In genomic region chr21:28960245-28960644, GRCh38 we compare ENCODE assay signal across 26 cellular contexts. TPM values are rescaled to one million over a fixed set of nuclear protein-coding genes. Genes with fewer than 3 reads are reported as not detected.
A peak's percentile ranks its signal among the peaks of the same experiment; 100 is the strongest.
DNase-seq lines count a peak whose midpoint lies in the region; ATAC-seq, FAIRE-seq and TF ChIP-seq lines count a peak whose summit lies in the region.
"Had no signal": no experiment of that assay in that cellular context is flagged by ENCODE, and none has a peak within 500 bp of the region (broad histone marks: within the 10 kb centered on the region; RNA-seq: fewer than 3 reads in every experiment).

No MANE protein-coding gene starts in this region.

- H3K4me1 ChIP-seq in K562 (replicated peaks in 1 of 2; ENCODE audit: control insufficient read depth in 2 of 2, insufficient read depth in 2 of 2, low read length in 2 of 2), result no peaks in the 10 kb centered on the region
- peaks cover 6% of the 10 kb centered on the region for H3K4me1 ChIP-seq in smooth muscle cell (ENCODE audit: low read depth)
- H3K4me1 ChIP-seq: SJCRH30 had no signal

- no peak for FAIRE-seq in K562 (lab: Jason Lieb, UNC)
- FAIRE-seq: GM12892, H1 had no signal

- H2AFZ ChIP-seq in K562 (ENCODE audit: low read depth, low read length) (no peak overlapping the region), smooth muscle cell (ENCODE audit: low read depth) (no peak overlapping the region)

- no peaks in the 10 kb centered on the region for H3K27me3 ChIP-seq in K562 (ENCODE audit: control insufficient read depth in 2 of 2, insufficient read depth in 2 of 2, low read length in 2 of 2)
- H3K27me3 ChIP-seq in smooth muscle cell (ENCODE audit: low read depth), result no peaks in the 10 kb centered on the region
- H3K27me3 ChIP-seq: SJCRH30 had no signal

- H3K27ac Mint-ChIP-seq in activated CD4-positive, alpha-beta memory T cell treated with anti-CD3 and anti-CD28 coated beads for 36 hours, result peak overlapping the region; percentile 24
- H3K27ac Mint-ChIP-seq in activated CD4-positive, alpha-beta memory T cell treated with anti-CD3 and anti-CD28 coated beads, Interleukin-2, amount 10 ng/mL, durations not matched to agents 7 days and 5 days, result no peak overlapping the region
- peak overlapping the region; percentile 90 for H3K27ac Mint-ChIP-seq in HFFc6

- CTCF ChIA-PET in activated CD4-positive, alpha-beta memory T cell treated with anti-CD3 and anti-CD28 coated beads for 36 hours (lab: Charles Lee), result interaction anchor here (0.6 to 1.5 kb wide), 3 partner anchors 10 to 332 kb away, joined by 3 read pairs; no protein-coding TSS in a partner anchor
- CTCF ChIA-PET in activated CD4-positive, alpha-beta memory T cell treated with anti-CD3 and anti-CD28 coated beads, Interleukin-2, amount 10 ng/mL, durations not matched to agents 7 days and 5 days (lab: Charles Lee), result no interaction called here
- CTCF ChIA-PET in K562 (lab: Yijun Ruan, JAX; ENCODE audit: low intra/inter-chr PET ratio), result no interaction called here

- POLR2A ChIA-PET in activated CD4-positive, alpha-beta memory T cell treated with anti-CD3 and anti-CD28 coated beads for 36 hours (lab: Charles Lee), result no interaction called here
- POLR2A ChIA-PET in activated CD4-positive, alpha-beta memory T cell treated with anti-CD3 and anti-CD28 coated beads, Interleukin-2, amount 10 ng/mL, durations not matched to agents 7 days and 5 days (lab: Charles Lee), result interaction anchor here (0.7 to 1.9 kb wide), 2 partner anchors 9 to 32 kb away, joined by 3 to 5 read pairs; partner anchors contain the start of gene LTN1
- POLR2A ChIA-PET in K562 (lab: Yijun Ruan, JAX), result interaction anchor here (1.4 kb wide), 1 partner anchor 9 kb away, joined by 3 read pairs; no protein-coding TSS in a partner anchor

- no peaks in the 10 kb centered on the region for H3K27me3 Mint-ChIP-seq in activated CD4-positive, alpha-beta memory T cell treated with anti-CD3 and anti-CD28 coated beads for 36 hours
- H3K27me3 Mint-ChIP-seq in activated CD4-positive, alpha-beta memory T cell treated with anti-CD3 and anti-CD28 coated beads, Interleukin-2, amount 10 ng/mL, durations not matched to agents 7 days and 5 days, result no peaks in the 10 kb centered on the region
- H3K27me3 Mint-ChIP-seq in HFFc6 (ENCODE audit: insufficient read depth), result no peaks in the 10 kb centered on the region; the same call in 1 of the 2 replicates
- H3K27me3 Mint-ChIP-seq: CD4-positive, CD25-positive, alpha-beta regulatory T cell had no signal

- H3K9me1 ChIP-seq in K562 (ENCODE audit: control insufficient read depth, insufficient read depth, low read length), result no peaks in the 10 kb centered on the region

- TF ChIP-seq CTCF in HFFc6 (IDR thresholded peaks at IDR 0.05) (no peak), K562 (IDR thresholded peaks at IDR 0.05 in 2 of 3, conservative IDR thresholded peaks at IDR 0.05 in 1 of 3; ENCODE audit: insufficient read depth in 2 of 3, low read depth in 1 of 3, low read length in 3 of 3) (no peak), smooth muscle cell (IDR thresholded peaks at IDR 0.05; ENCODE audit: borderline replicate concordance, insufficient read depth, poor library complexity, severe bottlenecking) (no peak)

- no peak; the same call in 2 of the 3 replicates for ATAC-seq in K562
- ATAC-seq in HG03039 (IDR thresholded peaks at IDR 0.05; ENCODE audit: unreplicated experiment), result no peak

- peaks cover 8% of the 10 kb centered on the region for H3K4me1 Mint-ChIP-seq in activated CD4-positive, alpha-beta memory T cell treated with anti-CD3 and anti-CD28 coated beads for 36 hours (ENCODE audit: low read depth)
- peaks cover 2% of the 10 kb centered on the region for H3K4me1 Mint-ChIP-seq in activated CD4-positive, alpha-beta memory T cell treated with anti-CD3 and anti-CD28 coated beads, Interleukin-2, amount 10 ng/mL, durations not matched to agents 7 days and 5 days
- H3K4me1 Mint-ChIP-seq in HFFc6 (ENCODE audit: low read depth), result peaks cover 29% of the 10 kb centered on the region

- H3K9me3 ChIP-seq in K562 (replicated peaks; ENCODE audit: control insufficient read depth, insufficient read depth, low read depth, low read length) (no peaks in the 10 kb centered on the region), smooth muscle cell (replicated peaks; ENCODE audit: low read depth) (no peaks in the 10 kb centered on the region)
- H3K9me3 ChIP-seq: SJCRH30 had no signal

- intact Hi-C loops in activated CD4-positive, alpha-beta memory T cell treated with anti-CD3 and anti-CD28 coated beads for 36 hours (cut with micrococcal nuclease), result no loop called here
- intact Hi-C loops in K562 (cut with micrococcal nuclease), result no loop called here

- H3K4me2 ChIP-seq in K562 (ENCODE audit: insufficient read depth, low read length) (no peak overlapping the region), smooth muscle cell (peak overlapping the region; percentile 60)

- 83% methylated on average over 1 of the region's 1 CpG for WGBS in K562 (ENCODE audit: insufficient coverage, low coverage, missing lambda C conversion rate)
- WGBS in smooth muscle cell (ENCODE audit: low lambda C conversion rate), result 100% methylated on average over 1 of the region's 1 CpG

- BruUV-seq in K562 (replicated peaks; lab: Mats Ljungman, UMichigan), result no TSS peak

- no peak for TF ChIP-seq POLR2A in K562 (conservative IDR thresholded peaks at IDR 0.05)

- H3K4me3 Mint-ChIP-seq in activated CD4-positive, alpha-beta memory T cell treated with anti-CD3 and anti-CD28 coated beads for 36 hours, result no peak overlapping the region
- H3K4me3 Mint-ChIP-seq in activated CD4-positive, alpha-beta memory T cell treated with anti-CD3 and anti-CD28 coated beads, Interleukin-2, amount 10 ng/mL, durations not matched to agents 7 days and 5 days, result no peak overlapping the region
- H3K4me3 Mint-ChIP-seq in HFFc6, result no peak overlapping the region
- H3K4me3 Mint-ChIP-seq: CD4-positive, CD25-positive, alpha-beta regulatory T cell had no signal

- DNase-seq in activated CD4-positive, alpha-beta memory T cell treated with anti-CD3 and anti-CD28 coated beads for 36 hours, result no peak
- DNase-seq in activated CD4-positive, alpha-beta memory T cell treated with anti-CD3 and anti-CD28 coated beads, Interleukin-2, amount 10 ng/mL, durations not matched to agents 7 days and 5 days, result no peak
- DNase-seq in HFFc6, result no peak
- DNase-seq in K562 (ENCODE audit: extremely low read depth in 1 of 4, low spot score in 3 of 4), result no peak
- no peak for DNase-seq in smooth muscle cell (lab: John Stamatoyannopoulos, UW; ENCODE audit: unreplicated experiment)
- no peak for DNase-seq in iPS-NIHi7 (ENCODE audit: extremely low spot score)
- DNase-seq in SKM-1 (lab: John Stamatoyannopoulos, UW; ENCODE audit: unreplicated experiment), result no peak
- DNase-seq: ACHN; CD4-positive, CD25-positive, alpha-beta regulatory T cell; DMS153; DND-41; HCEC 1CT; Kasumi-1; NCI-H1092 treated with DMSO at 0.1 percent for 48 hours; NCI-H1436; NCI-H1930; NCI-H446 treated with DMSO at 0.1 percent for 48 hours; NCI-H526; NCI-H82; NK-92 treated with Interleukin-12 subunit alpha and Interleukin-12 subunit beta, amount 100 ng/mL, for 24 hours; PC-3; SJCRH30 had no signal

- no peak overlapping the region for H3K4me3 ChIP-seq in K562
- H3K4me3 ChIP-seq in smooth muscle cell, result no peak overlapping the region
- H3K4me3 ChIP-seq: SJCRH30 had no signal

- no peak for TF ChIP-seq EP300 in K562 (IDR thresholded peaks at IDR 0.05; ENCODE audit: low read length)

- H3K36me3 ChIP-seq in K562 (ENCODE audit: control insufficient read depth, insufficient read depth, low read length) (peaks cover 85% of the 10 kb centered on the region), smooth muscle cell (ENCODE audit: low read depth) (peaks cover 27% of the 10 kb centered on the region)

- H4K20me1 ChIP-seq in K562 (replicated peaks; ENCODE audit: control insufficient read depth, insufficient read depth, low read length), result no peaks in the 10 kb centered on the region
- no peaks in the 10 kb centered on the region for H4K20me1 ChIP-seq in smooth muscle cell (ENCODE audit: low read depth)

- H3K9ac ChIP-seq in K562 (ENCODE audit: insufficient read depth in 1 of 2, low read depth in 2 of 2, low read length in 2 of 2) (no peak overlapping the region), smooth muscle cell (ENCODE audit: low read depth) (no peak overlapping the region)

- no peaks in the 10 kb centered on the region; the same call in 2 of the 3 replicates for H3K79me2 ChIP-seq in K562 (ENCODE audit: control insufficient read depth, insufficient read depth, low read length)
- no peaks in the 10 kb centered on the region for H3K79me2 ChIP-seq in smooth muscle cell (ENCODE audit: low read depth)

- H3K9me3 Mint-ChIP-seq in activated CD4-positive, alpha-beta memory T cell treated with anti-CD3 and anti-CD28 coated beads for 36 hours, result no peaks in the 10 kb centered on the region
- no peaks in the 10 kb centered on the region for H3K9me3 Mint-ChIP-seq in activated CD4-positive, alpha-beta memory T cell treated with anti-CD3 and anti-CD28 coated beads, Interleukin-2, amount 10 ng/mL, durations not matched to agents 7 days and 5 days
- H3K9me3 Mint-ChIP-seq in HFFc6, result no peaks in the 10 kb centered on the region
- H3K9me3 Mint-ChIP-seq: CD4-positive, CD25-positive, alpha-beta regulatory T cell had no signal

- no peak for TF ChIP-seq RAD21 in K562 (CRISPR knock-in tag; conservative IDR thresholded peaks at IDR 0.05 in 1 of 2, IDR thresholded peaks at IDR 0.05 in 1 of 2)

- H3K36me3 Mint-ChIP-seq in activated CD4-positive, alpha-beta memory T cell treated with anti-CD3 and anti-CD28 coated beads for 36 hours, result peaks cover 46% of the 10 kb centered on the region
- peaks cover 52% of the 10 kb centered on the region for H3K36me3 Mint-ChIP-seq in activated CD4-positive, alpha-beta memory T cell treated with anti-CD3 and anti-CD28 coated beads, Interleukin-2, amount 10 ng/mL, durations not matched to agents 7 days and 5 days (ENCODE audit: low read depth)
- H3K36me3 Mint-ChIP-seq in HFFc6 (ENCODE audit: low read depth), result peaks cover 29% of the 10 kb centered on the region

- H3K27ac ChIP-seq in K562 (ENCODE audit: extremely low read depth, low read depth, low read length) (no peak overlapping the region), smooth muscle cell (ENCODE audit: low read depth) (peak overlapping the region; percentile 99)
- H3K27ac ChIP-seq: 22Rv1, SJCRH30 had no signal

- H3F3A ChIP-seq in smooth muscle cell (ENCODE audit: low read depth), result peaks cover 3% of the 10 kb centered on the region

- in situ Hi-C loops in K562 (cut with MboI), result no loop called here

RNA-seq across cellular contexts. Expression of gene LTN1, which starts 32.4 kb away (rescaled TPM):
- total RNA-seq in activated CD4-positive, alpha-beta memory T cell treated with anti-CD3 and anti-CD28 coated beads for 36 hours, result 10 to 100 TPM; 26.7 to 29.1 TPM
- total RNA-seq in activated CD4-positive, alpha-beta memory T cell treated with anti-CD3 and anti-CD28 coated beads, Interleukin-2, amount 10 ng/mL, durations not matched to agents 7 days and 5 days, result 10 to 100 TPM; 25.8 to 26.5 TPM
- total RNA-seq in HFFc6 (2021; fragmentation: NEBNext Ultra II Directional; extraction: Animal tissue kit (Norgen Biotek cat#: 25700)), result 10 to 100 TPM; 19.8 to 23.4 (median 20.8) TPM
- total RNA-seq in K562 (2011; cell fraction: chromatin; rRNA removed; ENCODE audit: low replicate concordance), result 58.0 and 146 TPM in 2 replicates
- total RNA-seq in K562 (2011; cell fraction: nucleolus; rRNA removed), result 29.2 and 30.5 TPM in 2 replicates
- total RNA-seq in K562 (2011; cell fraction: nucleoplasm; rRNA removed), result 45.7 and 48.4 TPM in 2 replicates
- total RNA-seq in K562 (2014; rRNA removed) (19.1 and 19.8 TPM in 2 replicates), K562 (2014; rRNA removed; fragmentation: Illumina TruSeq; extraction: Trizol) (49.6 and 60.7 TPM in 2 replicates), K562 (2015; rRNA removed; fragmentation: Illumina TruSeq; extraction: Trizol) (39.0 and 40.7 TPM in 2 replicates), K562 (2021) (32.8 and 37.1 TPM in 2 replicates), smooth muscle cell (44.4 and 50.2 TPM in 2 replicates)
- polyA plus RNA-seq in K562 (2011; rRNA removed) (21.8 and 28.7 TPM in 2 replicates), K562 (2014; fragmentation: Illumina TruSeq; extraction: Trizol) (23.0 and 29.1 TPM in 2 replicates), K562 (2014; fragmentation: Nextera tagmentation; extraction: Ambion mirVana) (10 to 100 TPM; 16.6 to 21.8 TPM), K562 (2014; rRNA removed) (14.6 and 15.7 TPM in 2 replicates), smooth muscle cell (10.2 and 11.2 TPM in 2 replicates)
- polyA plus RNA-seq in K562 (2011; cell fraction: cytosol; rRNA removed), result 4.6 and 9.6 TPM in 2 replicates
- 23.9 and 25.3 TPM in 2 replicates for polyA plus RNA-seq in K562 (2011; cell fraction: nucleus; rRNA removed)
- 15.2 and 15.3 TPM in 2 replicates for polyA plus RNA-seq in K562 (2012)
- 93.4 and 105 TPM in 2 replicates for polyA minus RNA-seq in K562 (2011; rRNA and poly(A)+ RNA removed)
- 25.1 and 34.2 TPM in 2 replicates for polyA minus RNA-seq in K562 (2011; cell fraction: cytosol; rRNA and poly(A)+ RNA removed)
- 40.7 and 88.4 TPM in 2 replicates for polyA minus RNA-seq in K562 (2011; cell fraction: nucleus; rRNA and poly(A)+ RNA removed)

RNA-seq across cellular contexts. Expression of gene RWDD2B, which starts 58.9 kb away (rescaled TPM):
- total RNA-seq in activated CD4-positive, alpha-beta memory T cell treated with anti-CD3 and anti-CD28 coated beads for 36 hours, result 10 to 100 TPM; 14.4 to 16.2 TPM
- total RNA-seq in activated CD4-positive, alpha-beta memory T cell treated with anti-CD3 and anti-CD28 coated beads, Interleukin-2, amount 10 ng/mL, durations not matched to agents 7 days and 5 days, result 1 to 10 TPM; 6.5 to 6.9 TPM
- total RNA-seq in HFFc6 (2021; fragmentation: NEBNext Ultra II Directional; extraction: Animal tissue kit (Norgen Biotek cat#: 25700)), result 10 to 100 TPM; 30.0 to 34.5 (median 31.1) TPM
- total RNA-seq in K562 (2011; cell fraction: chromatin; rRNA removed; ENCODE audit: low replicate concordance), result 8.6 and 12.2 TPM in 2 replicates
- total RNA-seq in K562 (2011; cell fraction: nucleolus; rRNA removed), result 2.1 and 2.7 TPM in 2 replicates
- 4.9 and 5.9 TPM in 2 replicates for total RNA-seq in K562 (2011; cell fraction: nucleoplasm; rRNA removed)
- total RNA-seq in K562 (2014; rRNA removed) (4.6 and 6.4 TPM in 2 replicates), K562 (2014; rRNA removed; fragmentation: Illumina TruSeq; extraction: Trizol) (11.5 and 13.8 TPM in 2 replicates), K562 (2015; rRNA removed; fragmentation: Illumina TruSeq; extraction: Trizol) (8.4 and 8.6 TPM in 2 replicates), K562 (2021) (9.8 and 10.3 TPM in 2 replicates), smooth muscle cell (6.1 and 11.8 TPM in 2 replicates)
- polyA plus RNA-seq in K562 (2011; rRNA removed) (14.4 and 23.7 TPM in 2 replicates), K562 (2014; fragmentation: Illumina TruSeq; extraction: Trizol) (12.5 and 13.8 TPM in 2 replicates), K562 (2014; fragmentation: Nextera tagmentation; extraction: Ambion mirVana) (10 to 100 TPM; 27.9 to 31.8 TPM), K562 (2014; rRNA removed) (12.3 and 14.7 TPM in 2 replicates), smooth muscle cell (4.3 and 4.4 TPM in 2 replicates)
- polyA plus RNA-seq in K562 (2011; cell fraction: cytosol; rRNA removed), result 5.7 and 7.0 TPM in 2 replicates
- 7.0 and 7.6 TPM in 2 replicates for polyA plus RNA-seq in K562 (2011; cell fraction: nucleus; rRNA removed)
- polyA plus RNA-seq in K562 (2012), result 9.3 and 11.4 TPM in 2 replicates
- polyA minus RNA-seq in K562 (2011; rRNA and poly(A)+ RNA removed), result 9.6 and 11.0 TPM in 2 replicates
- 4.7 and 5.4 TPM in 2 replicates for polyA minus RNA-seq in K562 (2011; cell fraction: cytosol; rRNA and poly(A)+ RNA removed)
- 3.2 and 5.3 TPM in 2 replicates for polyA minus RNA-seq in K562 (2011; cell fraction: nucleus; rRNA and poly(A)+ RNA removed)
- total RNA-seq: H1 had no signal
